25 cellular contexts compared by ENCODE assay signal in genomic region chr1:91676030-91676429, GRCh38.
"Had no signal": no experiment of that assay in that cellular context is flagged by ENCODE, and none has a peak within 500 bp of the region (broad histone marks: within the 10 kb centered on the region; RNA-seq: fewer than 3 reads in every experiment).

No MANE protein-coding gene starts in this region.

- H3K4me2 ChIP-seq: neural progenitor cell, smooth muscle cell had no signal

- H3K4me1 ChIP-seq: left lung, parathyroid adenoma, transverse colon had no signal

- H3K36me3 Mint-ChIP-seq: neural progenitor cell had no signal

- H2AFZ ChIP-seq: neural progenitor cell, parathyroid adenoma had no signal

- H3K4me1 Mint-ChIP-seq: endodermal cell, neural progenitor cell had no signal

- H3K27me3 Mint-ChIP-seq: dendritic cell treated with granulocyte-macrophage colony-stimulating factor and Interleukin-4, amounts not matched to agents 40 ng/mL and 50 ng/mL, for 4 days; naive thymus-derived CD4-positive, alpha-beta T cell; stimulated activated naive CD8-positive, alpha-beta T cell treated with anti-CD3 and anti-CD28 coated beads, Interleukin-15, amount 100 ng/mL, for 72 hours had no signal

- H3K27ac ChIP-seq: epithelial cell of prostate, left lung, neural progenitor cell, parathyroid adenoma, suprapubic skin, transverse colon, vagina had no signal

- H3K9ac ChIP-seq: neural progenitor cell, parathyroid adenoma had no signal

- H3K79me2 ChIP-seq: parathyroid adenoma had no signal

- H3K4me3 ChIP-seq: left lung, neural progenitor cell, smooth muscle cell, suprapubic skin, transverse colon, vagina had no signal

- H3K36me3 ChIP-seq: left lung, neural progenitor cell, suprapubic skin, transverse colon had no signal

- H3K27me3 ChIP-seq: left lung, neural progenitor cell, suprapubic skin, transverse colon, vagina had no signal

- H3K4me3 Mint-ChIP-seq: dendritic cell treated with granulocyte-macrophage colony-stimulating factor and Interleukin-4, amounts not matched to agents 40 ng/mL and 50 ng/mL, for 4 days; endodermal cell; naive thymus-derived CD4-positive, alpha-beta T cell; nephron; neural progenitor cell; stimulated activated naive CD8-positive, alpha-beta T cell treated with anti-CD3 and anti-CD28 coated beads, Interleukin-15, amount 100 ng/mL, for 72 hours had no signal

- H3K9me3 ChIP-seq: left lung, suprapubic skin, transverse colon, vagina had no signal

- H3K27ac Mint-ChIP-seq: dendritic cell treated with granulocyte-macrophage colony-stimulating factor and Interleukin-4, amounts not matched to agents 40 ng/mL and 50 ng/mL, for 4 days; endodermal cell; neural progenitor cell; progenitor cell of endocrine pancreas; stimulated activated naive CD8-positive, alpha-beta T cell treated with anti-CD3 and anti-CD28 coated beads, Interleukin-15, amount 100 ng/mL, for 72 hours had no signal

- H3K9me3 Mint-ChIP-seq: dendritic cell treated with granulocyte-macrophage colony-stimulating factor and Interleukin-4, amounts not matched to agents 40 ng/mL and 50 ng/mL, for 4 days; endodermal cell; nephron; neural progenitor cell had no signal

- ATAC-seq: esophagus mucosa; left cardiac atrium; left lung; naive thymus-derived CD4-positive, alpha-beta T cell; sciatic nerve; stimulated activated naive CD8-positive, alpha-beta T cell treated with anti-CD3 and anti-CD28 coated beads, Interleukin-15, amount 100 ng/mL, for 72 hours had no signal

- DNase-seq: effector CD8-positive, alpha-beta T cell; endodermal cell; left cardiac atrium; left lung; mesendoderm; midbrain; naive thymus-derived CD4-positive, alpha-beta T cell; stimulated activated CD4-positive, alpha-beta T cell treated with anti-CD3 and anti-CD28 coated beads, Interleukin-12 subunit alpha, Interleukin-12 subunit beta, amount 100 ng/mL, for 4 hours; stimulated activated CD4-positive, alpha-beta T cell treated with anti-CD3 and anti-CD28 coated beads, Interleukin-1b, Interleukin-23, amount 100 ng/mL, for 48 hours; stimulated activated CD4-positive, alpha-beta T cell treated with anti-CD3 and anti-CD28 coated beads, Interleukin-4, amount 100 ng/mL, for 1 hour; stimulated activated CD8-positive, alpha-beta memory T cell treated with anti-CD3 and anti-CD28 coated beads, Interleukin-4, amount 100 ng/mL, for 48 hours; stimulated activated naive CD4-positive, alpha-beta T cell; stimulated activated naive CD8-positive, alpha-beta T cell treated with anti-CD3 and anti-CD28 coated beads, Interleukin-15, amount 100 ng/mL, for 72 hours; transverse colon had no signal
